Comparison of ENCODE assay signal across 2 cellular contexts in genomic region chr2:126648345-126648786, GRCh38. TPM values are rescaled to one million over a fixed set of nuclear protein-coding genes. Genes with fewer than 3 reads are reported as not detected.
"Had no signal": no experiment of that assay in that cellular context is flagged by ENCODE, and none has a peak within 500 bp of the region (broad histone marks: within the 10 kb centered on the region; RNA-seq: fewer than 3 reads in every experiment).

No MANE protein-coding gene starts in this region.

RNA-seq across cellular contexts. Expression of gene GYPC, which starts 7.6 kb away (rescaled TPM):
- total RNA-seq: HT-29, SJSA1 had no signal
